21 cellular contexts compared by ENCODE assay signal in genomic region chr15:80878867-80879250, GRCh38.
"Had no signal": no experiment of that assay in that cellular context is flagged by ENCODE, and none has a peak within 500 bp of the region (broad histone marks: within the 10 kb centered on the region; RNA-seq: fewer than 3 reads in every experiment).

No MANE protein-coding gene starts in this region.

- H3K36me3 ChIP-seq: colonic mucosa, heart left ventricle, left ventricle myocardium inferior, lower lobe of right lung, neural progenitor cell, ovary, stomach had no signal

- H3K4me2 ChIP-seq: neural progenitor cell had no signal

- H3K9me3 Mint-ChIP-seq: memory B cell; natural killer cell treated with Interleukin-12 subunit alpha and Interleukin-12 subunit beta and Interleukin-15 and Interleukin-18, amount 100 ng/mL, for 72 hours; neural progenitor cell; type B pancreatic cell had no signal

- H3K27me3 ChIP-seq: colonic mucosa, esophagus squamous epithelium, foreskin keratinocyte, heart left ventricle, neural progenitor cell, ovary, stomach had no signal

- H3K36me3 Mint-ChIP-seq: memory B cell; natural killer cell treated with Interleukin-12 subunit alpha and Interleukin-12 subunit beta and Interleukin-15 and Interleukin-18, amount 100 ng/mL, for 72 hours; neural progenitor cell; type B pancreatic cell had no signal

- H3K27ac ChIP-seq: colonic mucosa, esophagus squamous epithelium, foreskin keratinocyte, heart left ventricle, left ventricle myocardium inferior, lower lobe of right lung, neural progenitor cell, ovary, stomach had no signal

- H2AFZ ChIP-seq: neural progenitor cell had no signal

- H3K4me1 Mint-ChIP-seq: memory B cell had no signal

- H3K4me3 Mint-ChIP-seq: memory B cell; natural killer cell treated with Interleukin-12 subunit alpha and Interleukin-12 subunit beta and Interleukin-15 and Interleukin-18, amount 100 ng/mL, for 72 hours; neural progenitor cell; type B pancreatic cell had no signal

- H3K4me1 ChIP-seq: colonic mucosa, esophagus squamous epithelium, foreskin keratinocyte, lower lobe of right lung, neural progenitor cell, stomach had no signal

- H3K4me3 ChIP-seq: colonic mucosa, esophagus squamous epithelium, heart left ventricle, left ventricle myocardium inferior, lower lobe of right lung, neural progenitor cell, ovary, stomach had no signal

- DNase-seq: colonic mucosa; dermis blood vessel endothelial cell; esophagus squamous epithelium; foreskin keratinocyte; heart left ventricle; kidney; left cardiac atrium; left ventricle myocardium inferior; lower lobe of right lung; nucleus accumbens; ovary; right cardiac atrium; small intestine; stimulated activated CD4-positive, alpha-beta T cell treated with anti-CD3 and anti-CD28 coated beads, Interleukin-12 subunit alpha, Interleukin-12 subunit beta, amount 100 ng/mL, for 4 hours; stimulated activated naive CD4-positive, alpha-beta T cell; stomach had no signal

- H3K9me3 ChIP-seq: colonic mucosa, esophagus squamous epithelium, heart left ventricle, left ventricle myocardium inferior, lower lobe of right lung, ovary, stomach had no signal

- H3K27ac Mint-ChIP-seq: natural killer cell treated with Interleukin-12 subunit alpha and Interleukin-12 subunit beta and Interleukin-15 and Interleukin-18, amount 100 ng/mL, for 72 hours; neural progenitor cell; progenitor cell of endocrine pancreas; type B pancreatic cell had no signal

- H3K9ac ChIP-seq: neural progenitor cell had no signal
